In genomic region chrX:153669174-153669890, GRCh38 we compare ENCODE assay signal across 8 cellular contexts. TPM values are rescaled to one million over a fixed set of nuclear protein-coding genes. Genes with fewer than 3 reads are reported as not detected.
DNase-seq lines count a peak whose midpoint lies in the region; ATAC-seq and TF ChIP-seq lines count a peak whose summit lies in the region.

No MANE protein-coding gene starts in this region.

- peaks cover 12% of the 10 kb centered on the region for H3K36me3 ChIP-seq in WERI-Rb-1
- H3K36me3 ChIP-seq in parathyroid adenoma (ENCODE audit: control insufficient read depth, insufficient read depth, low read length): no peaks in the 10 kb centered on the region

- H3K27ac ChIP-seq in WERI-Rb-1 (no peak overlapping the region), parathyroid adenoma (no peak overlapping the region)

- TF ChIP-seq CTCF in WERI-Rb-1 (IDR thresholded peaks at IDR 0.05; ENCODE audit: low read depth, low read length) (peak; percentile 98), epithelial cell of esophagus (IDR thresholded peaks at IDR 0.05; ENCODE audit: insufficient read depth, low read depth, low read length, missing control alignments) (peak; percentile 71), parathyroid adenoma (IDR thresholded peaks at IDR 0.05) (peak; percentile 51)

- no peaks in the 10 kb centered on the region for H3K4me1 ChIP-seq in parathyroid adenoma

- no peak overlapping the region for H3K4me3 ChIP-seq in WERI-Rb-1 (ENCODE audit: low read depth, low read length)
- H3K4me3 ChIP-seq in epithelial cell of esophagus (ENCODE audit: low read length): no peak overlapping the region
- H3K4me3 ChIP-seq in parathyroid adenoma (ENCODE audit: low read depth, low read length): no peak overlapping the region

- no peak overlapping the region for H3K9ac ChIP-seq in parathyroid adenoma

- peak; percentile 14 for DNase-seq in Right ventricle myocardium inferior (ENCODE audit: missing footprints)
- no peak for DNase-seq in cardiac septum (ENCODE audit: low spot score)
- peak; percentile 66 for DNase-seq in WERI-Rb-1
- no peak for DNase-seq in epithelial cell of esophagus (ENCODE audit: low read depth)
- DNase-seq in anterior cingulate cortex (lab: John Stamatoyannopoulos, UW): no peak
- no peak for DNase-seq in NOMO-1 (lab: John Stamatoyannopoulos, UW; ENCODE audit: unreplicated experiment in 2 of 2)

- no peak overlapping the region for H3K4me2 ChIP-seq in parathyroid adenoma (ENCODE audit: low read length)

- H2AFZ ChIP-seq in parathyroid adenoma: no peak overlapping the region

- peaks cover 26% of the 10 kb centered on the region for H3K27me3 ChIP-seq in WERI-Rb-1 (ENCODE audit: insufficient read depth, low read depth, severe bottlenecking)
- no peaks in the 10 kb centered on the region for H3K27me3 ChIP-seq in parathyroid adenoma (ENCODE audit: control insufficient read depth, insufficient read depth, low read length)

- no peaks in the 10 kb centered on the region for H3K9me3 ChIP-seq in WERI-Rb-1 (ENCODE audit: severe bottlenecking)
- no peaks in the 10 kb centered on the region for H3K9me3 ChIP-seq in parathyroid adenoma (ENCODE audit: control insufficient read depth, low read length)

- intact Hi-C loops in Right ventricle myocardium inferior (cut with DNase I): loop anchor here (5.0 kb wide), 3 partner anchors 62 to 712 kb away; no protein-coding TSS in a partner anchor
- intact Hi-C loops in cardiac septum (cut with DNase I): loop anchor here (2.0 to 5.0 kb wide), 3 partner anchors 62 to 709 kb away; no protein-coding TSS in a partner anchor

- no peaks in the 10 kb centered on the region for H3K79me2 ChIP-seq in parathyroid adenoma

- no peak for ATAC-seq in Right ventricle myocardium inferior
- ATAC-seq in GM21367 (IDR thresholded peaks at IDR 0.05; ENCODE audit: unreplicated experiment): no peak

RNA-seq across cellular contexts. Expression of gene PNCK, which starts 4.3 kb away (rescaled TPM):
- total RNA-seq in Right ventricle myocardium inferior (11.3 TPM), cardiac septum (7.6 TPM)

RNA-seq across cellular contexts. Expression of gene SLC6A8, which starts 18.4 kb away (rescaled TPM):
- total RNA-seq in Right ventricle myocardium inferior (178 TPM), cardiac septum (144 TPM)

RNA-seq across cellular contexts. Expression of gene DUSP9, which starts 22.3 kb away (rescaled TPM):
- 0.19 TPM for total RNA-seq in Right ventricle myocardium inferior
- total RNA-seq in cardiac septum: not detected

RNA-seq across cellular contexts. Expression of gene BCAP31, which starts 54.9 kb away (rescaled TPM):
- total RNA-seq in Right ventricle myocardium inferior (98.5 TPM), cardiac septum (98.0 TPM)

RNA-seq across cellular contexts. Expression of gene ABCD1, which starts 55.3 kb away (rescaled TPM):
- total RNA-seq in Right ventricle myocardium inferior (16.4 TPM), cardiac septum (15.1 TPM)

Comparison
In these comparisons a context has a peak if more than half of its experiments do, and no peak if none do; other contexts are left out.
1. DNase-seq: peak in Right ventricle myocardium inferior (single experiment) and WERI-Rb-1 (single experiment); none in cardiac septum (single experiment), epithelial cell of esophagus (single experiment), anterior cingulate cortex (0 of 58) and NOMO-1 (0 of 2).
2. Peak in every context shown above with its lines, with median percentiles within 50 percentile points of each other: CTCF ChIP-seq.